26 cellular contexts compared by ENCODE assay signal in genomic region chr15:39517122-39517855, GRCh38.
"Had no signal": no experiment of that assay in that cellular context is flagged by ENCODE, and none has a peak within 500 bp of the region (broad histone marks: within the 10 kb centered on the region; RNA-seq: fewer than 3 reads in every experiment).

No MANE protein-coding gene starts in this region.

- H3K9ac ChIP-seq: neural progenitor cell had no signal

- H3K4me3 ChIP-seq: hepatocyte, left ventricle myocardium inferior, lung, neural progenitor cell, pancreas, prostate gland, skin epidermis, stomach, testis, thyroid gland, transverse colon, upper lobe of left lung, vagina had no signal

- H2AFZ ChIP-seq: hepatocyte, neural progenitor cell had no signal

- H3K4me1 ChIP-seq: neural progenitor cell, pancreas, prostate gland, stomach, testis, thyroid gland, transverse colon, upper lobe of left lung, vagina had no signal

- H3K4me1 Mint-ChIP-seq: naive thymus-derived CD8-positive, alpha-beta T cell; neural progenitor cell; stimulated activated naive B cell treated with anti-CD40 and anti-IgM and Interleukin-4, amounts not matched to agents 10 μg/mL and 1 μg/mL and 100 μg/mL, for 72 hours had no signal

- H3K27ac ChIP-seq: hepatocyte, left ventricle myocardium inferior, neural progenitor cell, neutrophil, pancreas, prostate gland, skin epidermis, stomach, testis, thyroid gland, transverse colon, upper lobe of left lung, vagina had no signal

- H3K4me3 Mint-ChIP-seq: naive thymus-derived CD8-positive, alpha-beta T cell; nephron; neural progenitor cell; stimulated activated naive B cell treated with anti-CD40 and anti-IgM and Interleukin-4, amounts not matched to agents 10 μg/mL and 1 μg/mL and 100 μg/mL, for 72 hours had no signal

- H3K36me3 Mint-ChIP-seq: neural progenitor cell; stimulated activated naive B cell treated with anti-CD40 and anti-IgM and Interleukin-4, amounts not matched to agents 10 μg/mL and 1 μg/mL and 100 μg/mL, for 72 hours had no signal

- H3K27me3 Mint-ChIP-seq: stimulated activated naive B cell treated with anti-CD40 and anti-IgM and Interleukin-4, amounts not matched to agents 10 μg/mL and 1 μg/mL and 100 μg/mL, for 72 hours had no signal

- H3K27me3 ChIP-seq: hepatocyte, neural progenitor cell, pancreas, stomach, testis, thyroid gland, transverse colon, upper lobe of left lung, vagina had no signal

- DNase-seq: islet precursor cell; left ventricle myocardium inferior; naive thymus-derived CD8-positive, alpha-beta T cell; pancreas; posterior cingulate gyrus; retina; right cardiac atrium; stimulated activated CD4-positive, alpha-beta T cell treated with anti-CD3 and anti-CD28 coated beads, Interleukin-12 subunit alpha, Interleukin-12 subunit beta, amount 100 ng/mL, for 4 hours; stimulated activated CD4-positive, alpha-beta T cell treated with anti-CD3 and anti-CD28 coated beads, Interleukin-15, amount 100 ng/mL, for 24 hours; stimulated activated CD4-positive, alpha-beta T cell treated with anti-CD3 and anti-CD28 coated beads, Interleukin-2, amount 100 ng/mL, for 24 hours; stimulated activated CD4-positive, alpha-beta T cell treated with anti-CD3 and anti-CD28 coated beads, Interleukin-4, amount 100 ng/mL, for 1 hour; stimulated activated naive B cell treated with anti-CD40 and anti-IgM and Interleukin-4, amounts not matched to agents 10 μg/mL and 1 μg/mL and 100 μg/mL, for 72 hours; stimulated activated naive CD8-positive, alpha-beta T cell treated with anti-CD3 and anti-CD28 coated beads, Interleukin-15, Interleukin-2, amounts not matched to agents 100 U/mL and 50 U/mL, for 24 hours; stomach; testis; thyroid gland; transverse colon; upper lobe of left lung had no signal

- H3K4me2 ChIP-seq: hepatocyte, neural progenitor cell had no signal

- H3K9me3 ChIP-seq: neutrophil, pancreas, prostate gland, testis, thyroid gland, vagina had no signal

- H3K27ac Mint-ChIP-seq: naive thymus-derived CD8-positive, alpha-beta T cell; nephron; neural progenitor cell; stimulated activated naive B cell treated with anti-CD40 and anti-IgM and Interleukin-4, amounts not matched to agents 10 μg/mL and 1 μg/mL and 100 μg/mL, for 72 hours had no signal

- H3K79me2 ChIP-seq: hepatocyte had no signal

- H3K36me3 ChIP-seq: left ventricle myocardium inferior, neural progenitor cell, neutrophil, pancreas, prostate gland, stomach, thyroid gland, transverse colon, upper lobe of left lung, vagina had no signal
